Comparison of ENCODE assay signal across 11 cellular contexts in the genomic region with DNA sequence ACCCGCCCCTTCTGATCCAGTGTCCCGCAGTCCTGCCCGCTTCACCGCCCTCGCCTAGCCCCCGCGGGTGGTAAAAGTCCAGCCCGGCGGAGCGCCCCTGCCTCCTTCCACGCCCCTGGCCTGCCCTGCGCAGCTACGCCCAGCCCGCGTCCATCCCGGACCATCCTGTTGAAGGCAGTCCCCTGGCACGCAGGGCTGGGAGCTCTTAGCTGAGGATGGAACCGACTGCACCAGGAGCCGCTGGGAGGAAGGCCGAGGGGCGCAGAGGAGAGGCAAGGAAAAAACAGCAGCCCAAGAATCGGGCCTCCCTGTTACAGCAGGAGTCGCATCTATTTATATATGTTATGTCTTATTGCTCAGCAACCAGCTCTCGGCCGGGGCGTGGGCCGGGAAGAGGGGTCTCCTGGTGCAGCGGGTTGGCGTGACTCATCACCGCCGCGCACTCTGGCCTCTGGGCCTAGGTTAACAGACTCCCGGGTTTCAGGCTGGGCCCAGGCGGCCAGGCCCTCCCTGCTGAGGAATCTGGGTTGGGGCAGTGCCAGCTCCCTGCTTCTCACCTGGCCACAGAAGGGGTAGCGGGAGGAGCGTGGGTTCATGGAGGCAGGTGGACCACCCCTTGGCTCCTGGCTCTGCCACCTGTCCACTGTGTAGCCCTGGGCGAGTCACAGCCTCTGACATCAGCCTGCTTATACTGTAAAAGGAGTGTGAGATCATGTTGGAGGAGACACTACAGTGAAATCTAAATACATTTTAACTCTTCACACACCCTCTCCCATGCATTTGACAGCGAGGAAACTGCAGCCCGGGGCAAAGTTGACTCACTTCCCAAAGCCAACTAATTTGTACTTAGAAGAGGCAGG. TPM values are rescaled to one million over a fixed set of nuclear protein-coding genes. Genes with fewer than 3 reads are reported as not detected.
DNase-seq lines count a peak whose midpoint lies in the region; ATAC-seq, FAIRE-seq and TF ChIP-seq lines count a peak whose summit lies in the region.
"Had no signal": no experiment of that assay in that cellular context is flagged by ENCODE, and none has a peak within 500 bp of the region (broad histone marks: within the 10 kb centered on the region; RNA-seq: fewer than 3 reads in every experiment).

No MANE protein-coding gene starts in this region.

- peak in 2 of 3 donors; percentile 71 to 73 for DNase-seq in right cardiac atrium
- no peak for DNase-seq in right atrium auricular region (ENCODE audit: low spot score)
- peak; percentile 31 for DNase-seq in astrocyte (ENCODE audit: low read depth)
- DNase-seq in lower lobe of right lung = peak; percentile 68
- DNase-seq in upper lobe of right lung = peak; percentile 74
- no peak for DNase-seq in SIG-M5 treated with dmso at 0.1 percent for 504 hours (lab: John Stamatoyannopoulos, UW; ENCODE audit: unreplicated experiment)
- no peak for DNase-seq in DMS79 (lab: John Stamatoyannopoulos, UW)
- no peak for DNase-seq in frontal cortex (ENCODE audit: low spot score in 2 of 2)
- DNase-seq: effector CD4-positive, alpha-beta T cell; SHP77 treated with DMSO at 0.1 percent for 48 hours had no signal

- H3K4me1 Mint-ChIP-seq in astrocyte (ENCODE audit: low read depth, unreplicated experiment) = peaks cover 38% of the 10 kb centered on the region

- peak overlapping the region; percentile 54 for H3K4me2 ChIP-seq in astrocyte (ENCODE audit: low read length)

- H3K36me3 Mint-ChIP-seq in astrocyte (ENCODE audit: low read depth, unreplicated experiment) = peaks cover 2% of the 10 kb centered on the region
- H3K36me3 Mint-ChIP-seq: CD14-positive monocyte had no signal

- TF ChIP-seq CTCF in right atrium auricular region (IDR thresholded peaks at IDR 0.05) = no peak
- TF ChIP-seq CTCF in astrocyte (IDR thresholded peaks at IDR 0.05; ENCODE audit: insufficient read depth, low read depth, low read length) = no peak
- no peak for TF ChIP-seq CTCF in lower lobe of right lung (IDR thresholded peaks at IDR 0.05)
- TF ChIP-seq CTCF in upper lobe of right lung (IDR thresholded peaks at IDR 0.05) = no peak

- FAIRE-seq in astrocyte (lab: Jason Lieb, UNC) = no peak
- no peak for FAIRE-seq in frontal cortex (lab: Jason Lieb, UNC)

- peak overlapping the region; percentile 20 for H3K9ac ChIP-seq in astrocyte (ENCODE audit: low read length)

- peak overlapping the region; percentile 53 for H2AFZ ChIP-seq in astrocyte (ENCODE audit: low read depth, low read length)

- H3K9me3 ChIP-seq in right cardiac atrium (ENCODE audit: control insufficient read depth, low read length) (no peaks in the 10 kb centered on the region), right atrium auricular region (no peaks in the 10 kb centered on the region), astrocyte (ENCODE audit: insufficient read depth, low read depth, low read length) (no peaks in the 10 kb centered on the region), lower lobe of right lung (no peaks in the 10 kb centered on the region), upper lobe of right lung (no peaks in the 10 kb centered on the region)

- H3K27ac ChIP-seq in right cardiac atrium (ENCODE audit: low read length) = no peak overlapping the region
- peak overlapping the region in 1 of 2 donors; percentile 33 for H3K27ac ChIP-seq in right atrium auricular region
- no peak overlapping the region for H3K27ac ChIP-seq in astrocyte (ENCODE audit: low read depth, low read length)
- peak overlapping the region; percentile 28 for H3K27ac ChIP-seq in lower lobe of right lung
- peak overlapping the region; percentile 51 for H3K27ac ChIP-seq in upper lobe of right lung

- H3K4me3 Mint-ChIP-seq in astrocyte (ENCODE audit: unreplicated experiment) = no peak overlapping the region
- H3K4me3 Mint-ChIP-seq: CD14-positive monocyte had no signal

- H4K20me1 ChIP-seq in astrocyte (ENCODE audit: insufficient read depth, low read length) = no peaks in the 10 kb centered on the region

- H3K4me3 ChIP-seq in right cardiac atrium (ENCODE audit: low read length) (no peak overlapping the region), right atrium auricular region (peak overlapping the region in 1 of 2 donors; percentile 17), astrocyte (ENCODE audit: insufficient read depth, low read depth, low read length) (no peak overlapping the region), lower lobe of right lung (peak overlapping the region; percentile 27), upper lobe of right lung (peak overlapping the region; percentile 16)

- H3K9me3 Mint-ChIP-seq in astrocyte (ENCODE audit: unreplicated experiment) = peaks cover 2% of the 10 kb centered on the region
- H3K9me3 Mint-ChIP-seq: CD14-positive monocyte had no signal

- peaks cover 10% of the 10 kb centered on the region for H3K4me1 ChIP-seq in right cardiac atrium (ENCODE audit: control insufficient read depth, insufficient read depth, low read length)
- peaks cover 0 to 40% of the 10 kb centered on the region in 2 donors for H3K4me1 ChIP-seq in right atrium auricular region
- peaks cover 29% of the 10 kb centered on the region for H3K4me1 ChIP-seq in astrocyte (ENCODE audit: insufficient read depth, low read length)
- peaks cover 38% of the 10 kb centered on the region for H3K4me1 ChIP-seq in lower lobe of right lung
- H3K4me1 ChIP-seq in upper lobe of right lung = peaks cover 18% of the 10 kb centered on the region

- 49% methylated on average over 39 of the region's 39 CpGs for WGBS in right cardiac atrium

- H3K27me3 ChIP-seq in right cardiac atrium (ENCODE audit: control insufficient read depth, insufficient read depth) (no peaks in the 10 kb centered on the region), right atrium auricular region (no peaks in the 10 kb centered on the region), astrocyte (ENCODE audit: insufficient read depth, low read length) (no peaks in the 10 kb centered on the region), lower lobe of right lung (ENCODE audit: low read depth) (no peaks in the 10 kb centered on the region), upper lobe of right lung (no peaks in the 10 kb centered on the region)

- no peaks in the 10 kb centered on the region for H3K27me3 Mint-ChIP-seq in astrocyte (ENCODE audit: low read depth, unreplicated experiment)

- intact Hi-C loops in right cardiac atrium (cut with DNase I) = no loop called here
- intact Hi-C loops in lower lobe of right lung (cut with DNase I) = no loop called here
- intact Hi-C loops in upper lobe of right lung (cut with DNase I) = no loop called here

- H3K79me2 ChIP-seq in astrocyte (ENCODE audit: insufficient read depth, low read length) = no peaks in the 10 kb centered on the region

- ATAC-seq in right cardiac atrium (peak; percentile 28 to 33), lower lobe of right lung (peak; percentile 76 to 84), upper lobe of right lung (peak; percentile 64)

- no peaks in the 10 kb centered on the region for H3K36me3 ChIP-seq in right atrium auricular region
- no peaks in the 10 kb centered on the region for H3K36me3 ChIP-seq in astrocyte (ENCODE audit: insufficient read depth, low read length)
- no peaks in the 10 kb centered on the region for H3K36me3 ChIP-seq in lower lobe of right lung
- no peaks in the 10 kb centered on the region for H3K36me3 ChIP-seq in upper lobe of right lung

- peak overlapping the region; percentile 71 for H3K27ac Mint-ChIP-seq in astrocyte (ENCODE audit: unreplicated experiment)

RNA-seq across cellular contexts. Expression of a gene that starts 13.4 kb away (rescaled TPM):
- 10 to 100 TPM; 25.9 to 34.3 (median 32.1) TPM for total RNA-seq in right cardiac atrium
- 4.3 TPM for polyA plus RNA-seq in right cardiac atrium
- total RNA-seq in right atrium auricular region = 10 to 100 TPM; 20.5 to 20.8 TPM
- total RNA-seq in astrocyte = 62.2 and 71.2 TPM in 2 replicates
- total RNA-seq in lower lobe of right lung = 78.4 TPM
- total RNA-seq in upper lobe of right lung = 71.5 TPM
- total RNA-seq in frontal cortex = 37.9 TPM

RNA-seq across cellular contexts. Expression of a gene that starts 17.1 kb away (rescaled TPM):
- total RNA-seq in right cardiac atrium (not detected), right atrium auricular region (not detected), astrocyte (1.0 and 1.5 TPM in 2 replicates), lower lobe of right lung (not detected), upper lobe of right lung (not detected), frontal cortex (not detected)
- polyA plus RNA-seq in right cardiac atrium = 0.18 TPM
- polyA plus RNA-seq: CD14-positive monocyte had no signal

Comparison
In these comparisons a context has a peak if more than half of its experiments do, and no peak if none do; other contexts are left out.
1. DNase-seq: peak in right cardiac atrium (2 of 3), astrocyte (single experiment), lower lobe of right lung (single experiment) and upper lobe of right lung (single experiment); none in right atrium auricular region (single experiment), SIG-M5 treated with dmso at 0.1 percent for 504 hours (single experiment), DMS79 (single experiment) and frontal cortex (0 of 2).
2. H3K27ac ChIP-seq: peak in lower lobe of right lung (single experiment) and upper lobe of right lung (single experiment); none in right cardiac atrium (single experiment) and astrocyte (single experiment).
3. H3K4me3 ChIP-seq: peak in lower lobe of right lung (single experiment) and upper lobe of right lung (single experiment); none in right cardiac atrium (single experiment) and astrocyte (single experiment).
4. Peak in every context shown above with its lines, with median percentiles within 50 percentile points of each other: ATAC-seq.